In genomic region chr9:135818718-135819475, GRCh38 we compare ENCODE assay signal across 23 cellular contexts.
DNase-seq lines count a peak whose midpoint lies in the region; ATAC-seq and TF ChIP-seq lines count a peak whose summit lies in the region.
"Had no signal": no experiment of that assay in that cellular context is flagged by ENCODE, and none has a peak within 500 bp of the region (broad histone marks: within the 10 kb centered on the region; RNA-seq: fewer than 3 reads in every experiment).

No MANE protein-coding gene starts in this region.

- H3K4me3 ChIP-seq in endodermal cell (ENCODE audit: low read length) = no peak overlapping the region
- no peak overlapping the region for H3K4me3 ChIP-seq in upper lobe of right lung
- H3K4me3 ChIP-seq: A549; BLaER1 treated with 17β-estradiol and CSF1 and Interleukin-3, amounts not matched to agents 10 nM and 100 nM; SJCRH30 had no signal

- intact Hi-C loops in Right ventricle myocardium superior (cut with DNase I) = no loop called here
- intact Hi-C loops in left ventricle myocardium superior (cut with micrococcal nuclease) = no loop called here
- intact Hi-C loops in upper lobe of right lung (cut with DNase I) = no loop called here

- H3K4me3 Mint-ChIP-seq in endodermal cell = no peak overlapping the region
- no peak overlapping the region for H3K4me3 Mint-ChIP-seq in nephron progenitor cell
- H3K4me3 Mint-ChIP-seq in T-helper 2 cell treated with Interferon-gamma antibody and Interleukin-4, amounts not matched to agents 5 μg/mL and 100 μg/mL, for 36 hours = no peak overlapping the region
- H3K4me3 Mint-ChIP-seq: CD4-positive, alpha-beta T cell had no signal

- H3K9me3 ChIP-seq in endodermal cell (ENCODE audit: control insufficient read depth, low read length) (no peaks in the 10 kb centered on the region), upper lobe of right lung (no peaks in the 10 kb centered on the region)
- H3K9me3 ChIP-seq: A549; BLaER1 treated with 17β-estradiol and CSF1 and Interleukin-3, amounts not matched to agents 10 nM and 100 nM; SJCRH30 had no signal

- DNase-seq in Right ventricle myocardium superior (peak; percentile 38), left ventricle myocardium superior (no peak), endodermal cell (no peak), nephron progenitor cell (no peak), upper lobe of right lung (peak; percentile 35), cerebellar nuclear complex (lab: John Stamatoyannopoulos, UW) (no peak)
- DNase-seq in T-helper 2 cell treated with Interferon-gamma antibody and Interleukin-4, amounts not matched to agents 5 μg/mL and 100 μg/mL, for 36 hours (ENCODE audit: low spot score) = no peak
- DNase-seq: AML-193; CD4-positive, alpha-beta T cell; GOT3; HCEC 1CT; NCI-H1048; NCI-H1417; NCI-H1694; NCI-H2081 treated with DMSO at 0.1 percent for 48 hours; NCI-H446; NCI-H524 treated with DMSO at 0.1 percent for 48 hours; NCI-H774; SJCRH30 had no signal

- H3K27ac ChIP-seq in endodermal cell (ENCODE audit: low read depth, low read length) (no peak overlapping the region), upper lobe of right lung (no peak overlapping the region)
- H3K27ac ChIP-seq: A549; BLaER1 treated with 17β-estradiol and CSF1 and Interleukin-3, amounts not matched to agents 10 nM and 100 nM; KMS-11; SJCRH30 had no signal

- TF ChIP-seq CTCF in endodermal cell (conservative IDR thresholded peaks at IDR 0.05) (no peak), nephron progenitor cell (IDR thresholded peaks at IDR 0.05) (no peak), upper lobe of right lung (IDR thresholded peaks at IDR 0.05) (no peak)

- H3K4me1 ChIP-seq in endodermal cell (ENCODE audit: control insufficient read depth, insufficient read depth, low read length) (no peaks in the 10 kb centered on the region), upper lobe of right lung (no peaks in the 10 kb centered on the region)
- H3K4me1 ChIP-seq: A549; BLaER1 treated with 17β-estradiol and CSF1 and Interleukin-3, amounts not matched to agents 10 nM and 100 nM; SJCRH30 had no signal

- no peak overlapping the region for H3K9ac ChIP-seq in endodermal cell (ENCODE audit: extremely low read depth, low read length, poor library complexity, severe bottlenecking)
- H3K9ac ChIP-seq: BLaER1 treated with 17β-estradiol and CSF1 and Interleukin-3, amounts not matched to agents 10 nM and 100 nM; KMS-11 had no signal

- H3K4me1 Mint-ChIP-seq in endodermal cell (no peaks in the 10 kb centered on the region), nephron progenitor cell (peaks cover 18% of the 10 kb centered on the region)
- no peaks in the 10 kb centered on the region for H3K4me1 Mint-ChIP-seq in T-helper 2 cell treated with Interferon-gamma antibody and Interleukin-4, amounts not matched to agents 5 μg/mL and 100 μg/mL, for 36 hours (ENCODE audit: low read depth)

- WGBS in endodermal cell (ENCODE audit: insufficient coverage in 1 of 2, insufficient read length in 1 of 2), 2 experiments = 95 to 99% methylated on average over 27 to 43 of the region's 43 CpGs

- H3K36me3 Mint-ChIP-seq in endodermal cell (ENCODE audit: low read depth) = peaks cover 92% of the 10 kb centered on the region
- H3K36me3 Mint-ChIP-seq in nephron progenitor cell (ENCODE audit: low read depth) = peaks cover 77% of the 10 kb centered on the region
- peaks cover 27% of the 10 kb centered on the region for H3K36me3 Mint-ChIP-seq in T-helper 2 cell treated with Interferon-gamma antibody and Interleukin-4, amounts not matched to agents 5 μg/mL and 100 μg/mL, for 36 hours (ENCODE audit: low read depth)

- no peaks in the 10 kb centered on the region for H3K27me3 ChIP-seq in endodermal cell (ENCODE audit: control insufficient read depth, insufficient read depth, low read length, poor library complexity, severe bottlenecking)
- H3K27me3 ChIP-seq in upper lobe of right lung = no peaks in the 10 kb centered on the region
- H3K27me3 ChIP-seq: BLaER1 treated with 17β-estradiol and CSF1 and Interleukin-3, amounts not matched to agents 10 nM and 100 nM; SJCRH30 had no signal

- H3K36me3 ChIP-seq in endodermal cell (ENCODE audit: control insufficient read depth, insufficient read depth, low read length) (peaks cover 78% of the 10 kb centered on the region), upper lobe of right lung (peaks cover 100% of the 10 kb centered on the region)

- no peak for ATAC-seq in Right ventricle myocardium superior (ENCODE audit: poor library complexity)
- no peak for ATAC-seq in left ventricle myocardium superior
- no peak for ATAC-seq in upper lobe of right lung
- ATAC-seq: A549, SK-N-SH treated with all-trans-retinoic acid at 6 μM for 48 hours had no signal

- H3K27ac Mint-ChIP-seq in endodermal cell (peak overlapping the region; percentile 72), nephron progenitor cell (peak overlapping the region; percentile 85)
- H3K27ac Mint-ChIP-seq in T-helper 2 cell treated with Interferon-gamma antibody and Interleukin-4, amounts not matched to agents 5 μg/mL and 100 μg/mL, for 36 hours = no peak overlapping the region
- H3K27ac Mint-ChIP-seq: CD4-positive, alpha-beta T cell had no signal

- H3K9me3 Mint-ChIP-seq in endodermal cell (no peaks in the 10 kb centered on the region), nephron progenitor cell (no peaks in the 10 kb centered on the region)
- H3K9me3 Mint-ChIP-seq in T-helper 2 cell treated with Interferon-gamma antibody and Interleukin-4, amounts not matched to agents 5 μg/mL and 100 μg/mL, for 36 hours = no peaks in the 10 kb centered on the region
- H3K9me3 Mint-ChIP-seq: CD4-positive, alpha-beta T cell had no signal

- H3K27me3 Mint-ChIP-seq in endodermal cell (ENCODE audit: insufficient read depth) = no peaks in the 10 kb centered on the region
- no peaks in the 10 kb centered on the region for H3K27me3 Mint-ChIP-seq in nephron progenitor cell (ENCODE audit: low read depth, poor library complexity)
- H3K27me3 Mint-ChIP-seq in T-helper 2 cell treated with Interferon-gamma antibody and Interleukin-4, amounts not matched to agents 5 μg/mL and 100 μg/mL, for 36 hours (ENCODE audit: low read depth) = no peaks in the 10 kb centered on the region
- H3K27me3 Mint-ChIP-seq: CD4-positive, alpha-beta T cell had no signal

Comparison
In these comparisons a context has a peak if more than half of its experiments do, and no peak if none do; other contexts are left out.
1. DNase-seq: peak in Right ventricle myocardium superior (single experiment) and upper lobe of right lung (single experiment); none in left ventricle myocardium superior (single experiment), endodermal cell (single experiment), nephron progenitor cell (single experiment), cerebellar nuclear complex (0 of 2) and T-helper 2 cell treated with Interferon-gamma antibody and Interleukin-4, amounts not matched to agents 5 μg/mL and 100 μg/mL, for 36 hours (single experiment).